In the genomic region with DNA sequence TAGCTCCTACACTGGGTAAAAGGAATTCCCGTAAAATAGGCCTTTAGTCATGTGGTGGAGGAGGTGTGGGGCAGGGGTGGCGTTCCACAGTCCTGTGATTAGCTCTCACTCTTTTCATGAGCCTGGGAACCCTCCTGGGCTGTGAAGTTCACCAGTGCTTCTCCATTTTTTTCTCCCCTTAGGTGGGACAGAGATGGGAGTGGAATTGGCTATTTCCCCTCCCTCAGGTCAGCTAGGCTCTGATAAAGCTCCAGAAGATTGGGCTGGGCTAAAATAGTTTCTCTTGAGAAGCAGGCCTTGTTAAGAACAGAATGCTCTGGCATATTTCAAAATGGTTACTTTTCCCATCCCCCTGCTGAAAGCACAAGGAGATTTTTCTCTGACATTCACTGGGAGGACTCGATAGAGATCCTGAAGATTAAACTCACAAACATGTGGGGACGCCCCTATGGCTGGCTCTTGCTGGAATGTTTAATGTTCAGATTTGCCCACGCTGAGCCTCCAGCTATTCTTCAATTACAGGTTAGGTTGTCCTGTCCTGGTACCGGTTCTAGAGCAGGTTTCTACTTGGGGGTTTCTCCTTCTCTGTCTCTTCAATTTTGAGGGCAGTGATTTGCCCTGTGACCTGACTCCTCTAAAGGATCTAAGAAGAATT, we compare ENCODE assay signal across 18 cellular contexts. TPM values are rescaled to one million over a fixed set of nuclear protein-coding genes. Genes with fewer than 3 reads are reported as not detected.
A peak's percentile ranks its signal among the peaks of the same experiment; 100 is the strongest.
DNase-seq lines count a peak whose midpoint lies in the region; ATAC-seq and TF ChIP-seq lines count a peak whose summit lies in the region.
"Had no signal": no experiment of that assay in that cellular context is flagged by ENCODE, and none has a peak within 500 bp of the region (broad histone marks: within the 10 kb centered on the region; RNA-seq: fewer than 3 reads in every experiment).

No MANE protein-coding gene starts in this region.

- peak overlapping the region; percentile 94 for H3K27ac ChIP-seq in cardiac muscle cell
- H3K27ac ChIP-seq in endodermal cell (ENCODE audit: low read depth, low read length), result peak overlapping the region; percentile 38
- H3K27ac ChIP-seq in rectal smooth muscle tissue (ENCODE audit: low read depth, low read length), result peak overlapping the region; percentile 45
- no peak overlapping the region for H3K27ac ChIP-seq in substantia nigra (ENCODE audit: low read depth, low read length, poor library complexity, severe bottlenecking)
- H3K27ac ChIP-seq: KMS-11 had no signal

- no peak overlapping the region for H3K4me3 Mint-ChIP-seq in endodermal cell

- H3K36me3 ChIP-seq in cardiac muscle cell (no peaks in the 10 kb centered on the region), endodermal cell (ENCODE audit: control insufficient read depth, insufficient read depth, low read length) (no peaks in the 10 kb centered on the region), rectal smooth muscle tissue (ENCODE audit: control insufficient read depth, insufficient read depth, low read length) (no peaks in the 10 kb centered on the region)

- intact Hi-C loops in left ventricle myocardium superior (cut with micrococcal nuclease), result no loop called here

- ATAC-seq in left ventricle myocardium superior (no peak), HG03378 (IDR thresholded peaks at IDR 0.05; ENCODE audit: unreplicated experiment) (no peak)
- ATAC-seq: HepG2 had no signal

- DNase-seq in cardiac muscle cell (ENCODE audit: low read depth in 1 of 2, low spot score in 1 of 2), result peak in 1 of 2 donors; percentile 73
- no peak for DNase-seq in left ventricle myocardium superior
- DNase-seq in endodermal cell, result no peak
- DNase-seq in COLO668 (lab: John Stamatoyannopoulos, UW; ENCODE audit: unreplicated experiment), result no peak
- no peak for DNase-seq in substantia nigra (lab: John Stamatoyannopoulos, UW)
- DNase-seq in NOMO-1 treated with dmso at 0.1 percent for 144 hours (lab: John Stamatoyannopoulos, UW; ENCODE audit: unreplicated experiment), result no peak
- DNase-seq: C1 segment of cervical spinal cord, GF-D8, GOT3, MM.1S, NCI-H1930, NCI-H2171 treated with DMSO at 0.1 percent for 48 hours, NCI-H82, SHP77 treated with DMSO at 0.1 percent for 48 hours had no signal

- no peaks in the 10 kb centered on the region for H3K9me3 Mint-ChIP-seq in endodermal cell

- peaks cover 18% of the 10 kb centered on the region for H3K4me1 Mint-ChIP-seq in endodermal cell

- H3K36me3 Mint-ChIP-seq in endodermal cell (ENCODE audit: low read depth), result no peaks in the 10 kb centered on the region

- H3K4me3 ChIP-seq in cardiac muscle cell (no peak overlapping the region), endodermal cell (ENCODE audit: low read length) (no peak overlapping the region), rectal smooth muscle tissue (ENCODE audit: low read length) (no peak overlapping the region)

- H3K27me3 Mint-ChIP-seq in endodermal cell (ENCODE audit: insufficient read depth), result no peaks in the 10 kb centered on the region

- H3K9me3 ChIP-seq in cardiac muscle cell (ENCODE audit: low read depth), result no peaks in the 10 kb centered on the region
- no peaks in the 10 kb centered on the region for H3K9me3 ChIP-seq in endodermal cell (ENCODE audit: control insufficient read depth, low read length)

- 89 to 94% methylated on average over 4 to 6 of the region's 6 CpGs for WGBS in endodermal cell (ENCODE audit: insufficient coverage in 1 of 2, insufficient read length in 1 of 2), 2 experiments

- H3K4me1 ChIP-seq in cardiac muscle cell (ENCODE audit: low read depth) (peaks cover 15% of the 10 kb centered on the region), endodermal cell (ENCODE audit: control insufficient read depth, insufficient read depth, low read length) (no peaks in the 10 kb centered on the region), rectal smooth muscle tissue (ENCODE audit: control insufficient read depth, insufficient read depth, low read length) (no peaks in the 10 kb centered on the region)

- no peak overlapping the region for H3K9ac ChIP-seq in endodermal cell (ENCODE audit: extremely low read depth, low read length, poor library complexity, severe bottlenecking)
- no peak overlapping the region for H3K9ac ChIP-seq in rectal smooth muscle tissue (ENCODE audit: low read length)
- H3K9ac ChIP-seq: KMS-11 had no signal

- no peaks in the 10 kb centered on the region for H3K27me3 ChIP-seq in cardiac muscle cell
- no peaks in the 10 kb centered on the region for H3K27me3 ChIP-seq in endodermal cell (ENCODE audit: control insufficient read depth, insufficient read depth, low read length, poor library complexity, severe bottlenecking)
- H3K27me3 ChIP-seq in rectal smooth muscle tissue (ENCODE audit: control insufficient read depth, insufficient read depth, low read length), result no peaks in the 10 kb centered on the region

- no peak for TF ChIP-seq CTCF in cardiac muscle cell (IDR thresholded peaks at IDR 0.05; ENCODE audit: low read depth, low read length)
- no peak for TF ChIP-seq CTCF in endodermal cell (conservative IDR thresholded peaks at IDR 0.05)

- H3K27ac Mint-ChIP-seq in endodermal cell, result peak overlapping the region; percentile 64

RNA-seq across cellular contexts. Expression of gene SLC2A1, which starts 33.5 kb away (rescaled TPM):
- 714 and 748 TPM in 2 replicates for total RNA-seq in cardiac muscle cell
- 215 and 243 TPM in 2 replicates for polyA plus RNA-seq in cardiac muscle cell
- total RNA-seq in left ventricle myocardium superior, result 38.5 TPM
- 10 to 100 TPM; 42.5 to 69.7 TPM for total RNA-seq in endodermal cell
- 172 TPM for polyA plus RNA-seq in endodermal cell (2013, experiment 1 of 2)
- 136 TPM for polyA plus RNA-seq in endodermal cell (2013, experiment 2 of 2)

Comparison
In these comparisons a context has a peak if more than half of its experiments do, and no peak if none do; other contexts are left out.
1. RNA of gene SLC2A1, which starts 33.5 kb away (total RNA-seq): 714 to 748 TPM in cardiac muscle cell; 42.5 to 69.7 TPM in endodermal cell and 38.5 TPM in left ventricle myocardium superior (single experiment); every median in the first group is over 10 times any median in the second.